ENCODE assay signal across 8 cellular contexts in the genomic region with DNA sequence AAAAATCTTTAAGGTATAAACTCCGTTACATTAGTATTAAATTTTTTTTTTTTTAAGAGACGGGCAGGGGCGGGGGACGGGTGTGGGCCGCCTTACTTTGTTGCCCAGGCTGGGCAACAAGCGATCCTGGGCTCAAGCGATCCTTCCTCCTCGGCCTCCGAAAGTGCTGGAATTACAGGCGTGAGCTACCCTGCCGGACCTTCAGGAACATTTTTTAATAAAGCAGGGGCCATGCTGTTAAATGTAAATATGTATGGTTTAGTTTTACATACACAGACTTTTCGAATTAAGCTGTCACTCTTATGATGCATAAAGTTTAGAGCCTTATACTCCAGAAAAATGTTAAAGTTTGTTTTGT. TPM values are rescaled to one million over a fixed set of nuclear protein-coding genes. Genes with fewer than 3 reads are reported as not detected.
A peak's percentile ranks its signal among the peaks of the same experiment; 100 is the strongest.
DNase-seq lines count a peak whose midpoint lies in the region; ATAC-seq and TF ChIP-seq lines count a peak whose summit lies in the region.

No MANE protein-coding gene starts in this region.

- H3K27me3 ChIP-seq in GM06990 (replicated peaks; ENCODE audit: control insufficient read depth, insufficient read depth, low read length), result no peaks in the 10 kb centered on the region
- H3K27me3 ChIP-seq in RWPE2 (ENCODE audit: insufficient read depth, poor library complexity, severe bottlenecking), result no peaks in the 10 kb centered on the region
- H3K27me3 ChIP-seq in psoas muscle (ENCODE audit: insufficient read depth in 3 of 3, low read length in 2 of 3), result no peaks in the 10 kb centered on the region

- TF ChIP-seq CTCF in GM06990 (IDR thresholded peaks at IDR 0.05; ENCODE audit: insufficient read depth, low read length, poor library complexity, severe bottlenecking), result no peak
- TF ChIP-seq CTCF in RWPE2 (IDR thresholded peaks at IDR 0.05; ENCODE audit: poor library complexity, severe bottlenecking), result no peak
- no peak for TF ChIP-seq CTCF in fibroblast of mammary gland (conservative IDR thresholded peaks at IDR 0.05; ENCODE audit: control insufficient read depth, insufficient read depth, low read depth, low read length)
- no peak for TF ChIP-seq CTCF in psoas muscle (IDR thresholded peaks at IDR 0.05)

- H3K27ac ChIP-seq in RWPE2 (ENCODE audit: poor library complexity, severe bottlenecking), result peak overlapping the region; percentile 70
- H3K27ac ChIP-seq in psoas muscle, result no peak overlapping the region

- H3K36me3 ChIP-seq in GM06990 (ENCODE audit: control insufficient read depth, insufficient read depth, low read length) (no peaks in the 10 kb centered on the region), RWPE2 (ENCODE audit: low read depth) (no peaks in the 10 kb centered on the region), psoas muscle (ENCODE audit: insufficient read depth in 1 of 2, low read depth in 1 of 2) (no peaks in the 10 kb centered on the region)

- peaks cover 3% of the 10 kb centered on the region for H3K4me1 ChIP-seq in RWPE2 (ENCODE audit: insufficient read depth, poor library complexity, severe bottlenecking)
- peaks cover 29% of the 10 kb centered on the region for H3K4me1 ChIP-seq in psoas muscle

- intact Hi-C loops in psoas muscle (cut with DNase I), result loop anchor here (5.0 kb wide), 2 partner anchors 40 to 75 kb away; partner anchors contain the start of gene APPBP2 (in 1 of the 2)

- H3K9me3 ChIP-seq in RWPE2 (ENCODE audit: severe bottlenecking) (no peaks in the 10 kb centered on the region), psoas muscle (no peaks in the 10 kb centered on the region)

- H3K4me3 ChIP-seq in GM06990 (replicated peaks; ENCODE audit: low read depth, low read length) (peak overlapping the region; percentile 82), RWPE2 (ENCODE audit: severe bottlenecking) (peak overlapping the region; percentile 76), fibroblast of mammary gland (ENCODE audit: control insufficient read depth, low read depth, low read length) (peak overlapping the region; percentile 97), psoas muscle (peak overlapping the region; percentile 97)

- DNase-seq in GM06990 (ENCODE audit: extremely low read depth, insufficient read length) (no peak), RWPE2 (ENCODE audit: low spot score) (no peak), fibroblast of mammary gland (ENCODE audit: low read depth) (peak; percentile 22), psoas muscle (no peak), NCI-H2029 (lab: John Stamatoyannopoulos, UW) (no peak), NCI-H2227 treated with DMSO at 0.1 percent for 48 hours (lab: John Stamatoyannopoulos, UW) (no peak), DMS79 (lab: John Stamatoyannopoulos, UW) (no peak)

- no peak for ATAC-seq in RWPE2 (ENCODE audit: low read depth)
- ATAC-seq in psoas muscle, result no peak
- ATAC-seq in GM18502 (IDR thresholded peaks at IDR 0.05; ENCODE audit: poor library complexity, unreplicated experiment), result no peak

- 17 to 27% (median 26%) methylated on average over 12 of the region's 12 CpGs for WGBS in psoas muscle, 3 donors

RNA-seq across cellular contexts. Expression of gene PPM1D, which starts 2.4 kb away (rescaled TPM):
- 10 to 100 TPM in 1 of 4 donors, 1 to 10 TPM in 3; 7.0 to 10.5 (median 8.4) TPM for total RNA-seq in psoas muscle
- 1 to 10 TPM; 2.8 to 5.6 (median 4.0) TPM for polyA plus RNA-seq in psoas muscle
